ENCODE assay signal across 15 cellular contexts in genomic region chr3:20182206-20182605, GRCh38. TPM values are rescaled to one million over a fixed set of nuclear protein-coding genes. Genes with fewer than 3 reads are reported as not detected.
A peak's percentile ranks its signal among the peaks of the same experiment; 100 is the strongest.
DNase-seq lines count a peak whose midpoint lies in the region; ATAC-seq and TF ChIP-seq lines count a peak whose summit lies in the region.
"Had no signal": no experiment of that assay in that cellular context is flagged by ENCODE, and none has a peak within 500 bp of the region (broad histone marks: within the 10 kb centered on the region; RNA-seq: fewer than 3 reads in every experiment).

No MANE protein-coding gene starts in this region.

- H3K36me3 Mint-ChIP-seq in progenitor cell of endocrine pancreas (ENCODE audit: insufficient read depth), result peaks cover 6% of the 10 kb centered on the region

- H3K27me3 ChIP-seq in body of pancreas, result no peaks in the 10 kb centered on the region
- H3K27me3 ChIP-seq in mesendoderm (ENCODE audit: insufficient read depth, low read length, poor library complexity), result no peaks in the 10 kb centered on the region

- TF ChIP-seq POLR2A in body of pancreas (IDR thresholded peaks at IDR 0.05), result no peak

- no peak overlapping the region for H4K8ac ChIP-seq in mesendoderm (ENCODE audit: low read depth, low read length)

- no peak overlapping the region for H2BK15ac ChIP-seq in mesendoderm (replicated peaks; ENCODE audit: low read depth)

- peaks cover 3% of the 10 kb centered on the region for H3K79me1 ChIP-seq in mesendoderm (ENCODE audit: low read length)

- peak overlapping the region; percentile 31 for H3K27ac Mint-ChIP-seq in progenitor cell of endocrine pancreas
- H3K27ac Mint-ChIP-seq: B cell; CD4-positive, alpha-beta T cell; H9 had no signal

- H3K23ac ChIP-seq in mesendoderm (ENCODE audit: low read length), result no peak overlapping the region

- H2AK5ac ChIP-seq in mesendoderm (ENCODE audit: low read length), result no peak overlapping the region

- H3K4ac ChIP-seq in mesendoderm (ENCODE audit: low read depth, low read length), result no peak overlapping the region

- peak overlapping the region in 3 of 4 donors; percentile 39 to 69 (median 58) for H3K27ac ChIP-seq in body of pancreas
- H3K27ac ChIP-seq in mesendoderm (ENCODE audit: low read depth, low read length), result no peak overlapping the region

- H4K5ac ChIP-seq in mesendoderm (ENCODE audit: low read length), result no peak overlapping the region

- H3K18ac ChIP-seq in mesendoderm (ENCODE audit: low read length), result no peak overlapping the region

- no peak overlapping the region for H2BK5ac ChIP-seq in mesendoderm (ENCODE audit: low read length)

- WGBS in body of pancreas, 2 donors, result 41 to 53% methylated on average over 4 of the region's 4 CpGs
- no CpG with 5 or more reads among the region's 4 CpGs for WGBS in mesendoderm (ENCODE audit: extremely low coverage, insufficient coverage, low lambda C conversion rate)

- H3K4me3 ChIP-seq in body of pancreas (no peak overlapping the region), mesendoderm (ENCODE audit: low read length) (no peak overlapping the region)

- H3K4me1 ChIP-seq in body of pancreas, result peaks cover 19% of the 10 kb centered on the region
- H3K4me1 ChIP-seq in mesendoderm (ENCODE audit: control insufficient read depth, low read depth, low read length), result peaks cover 3% of the 10 kb centered on the region

- no peaks in the 10 kb centered on the region for H3K9me3 Mint-ChIP-seq in progenitor cell of endocrine pancreas (ENCODE audit: low read depth)
- H3K9me3 Mint-ChIP-seq: CD4-positive, alpha-beta T cell; H9 had no signal

- no peak overlapping the region for H3K9ac ChIP-seq in mesendoderm (ENCODE audit: low read length)

- H3K4me1 Mint-ChIP-seq in progenitor cell of endocrine pancreas (ENCODE audit: low read depth), result no peaks in the 10 kb centered on the region
- H3K4me1 Mint-ChIP-seq: H9 had no signal

- H3K36me3 ChIP-seq in body of pancreas (replicated peaks in 1 of 2; ENCODE audit: insufficient read depth in 1 of 2, low read depth in 2 of 2) (no peaks in the 10 kb centered on the region), mesendoderm (ENCODE audit: control insufficient read depth, insufficient read depth, low read length) (peaks cover 1% of the 10 kb centered on the region)

- peaks cover 9% of the 10 kb centered on the region for H3K79me2 ChIP-seq in mesendoderm (ENCODE audit: control insufficient read depth, insufficient read depth, low read length)

- no peak for TF ChIP-seq CTCF in body of pancreas (IDR thresholded peaks at IDR 0.05)
- no peak for TF ChIP-seq CTCF in progenitor cell of endocrine pancreas (IDR thresholded peaks at IDR 0.05; ENCODE audit: unreplicated experiment)

- H2BK120ac ChIP-seq in mesendoderm (ENCODE audit: low read depth, low read length), result no peak overlapping the region

- ATAC-seq in Right ventricle myocardium superior (ENCODE audit: poor library complexity), result peak; percentile 55
- no peak for ATAC-seq in left cardiac atrium
- ATAC-seq in body of pancreas, result peak; percentile 47

- H3K56ac ChIP-seq in mesendoderm (ENCODE audit: low read length), result no peak overlapping the region

- no peak for DNase-seq in Right ventricle myocardium superior
- DNase-seq in left cardiac atrium, result no peak
- peak; percentile 52 to 85 (median 78) for DNase-seq in body of pancreas
- DNase-seq in mesendoderm, result peak; percentile 11
- DNase-seq in progenitor cell of endocrine pancreas (ENCODE audit: low spot score, unreplicated experiment), result no peak
- no peak for DNase-seq in activated CD4-positive, CD25-positive, alpha-beta regulatory T cell (lab: John Stamatoyannopoulos, UW)
- no peak for DNase-seq in nucleus accumbens (lab: John Stamatoyannopoulos, UW)
- no peak for DNase-seq in dedifferentiated amniotic fluid mesenchymal stem cell (ENCODE audit: extremely low spot score)
- DNase-seq: C1 segment of cervical spinal cord; CD4-positive, alpha-beta T cell; DND-41; GDM1; GOT3; H9 had no signal

- no peaks in the 10 kb centered on the region for H3K27me3 Mint-ChIP-seq in progenitor cell of endocrine pancreas
- H3K27me3 Mint-ChIP-seq: B cell; CD4-positive, alpha-beta T cell had no signal

- no peak overlapping the region for H3K4me3 Mint-ChIP-seq in progenitor cell of endocrine pancreas (ENCODE audit: low read depth)
- H3K4me3 Mint-ChIP-seq: B cell; CD4-positive, alpha-beta T cell; H9 had no signal

- H3K4me2 ChIP-seq in mesendoderm (ENCODE audit: low read length), result no peak overlapping the region

- intact Hi-C loops in Right ventricle myocardium superior (cut with DNase I) (loop anchor here (10.0 kb wide), 1 partner anchor 137 kb away; the partner anchor contains the start of gene KAT2B), left cardiac atrium (cut with DNase I) (loop anchor here in 1 of 2 donors (10.0 kb wide), 1 partner anchor 237 kb away; the partner anchor contains the start of gene RAB5A), body of pancreas (cut with DNase I) (no loop called here)

- no peaks in the 10 kb centered on the region for H3K9me3 ChIP-seq in body of pancreas

RNA-seq across cellular contexts. Expression of gene SGO1, which starts 3.8 kb away (rescaled TPM):
- 0.59 TPM for total RNA-seq in Right ventricle myocardium superior
- under 1 TPM in 1 of 2 donors, not detected in 1; 0.80 TPM for total RNA-seq in left cardiac atrium
- total RNA-seq in body of pancreas, result 1 to 10 TPM in 1 of 2 donors, not detected in 1; 2.0 TPM
- polyA plus RNA-seq in mesendoderm (2013, experiment 1 of 2), result 32.5 TPM
- 33.5 TPM for polyA plus RNA-seq in mesendoderm (2013, experiment 2 of 2)
- 14.8 and 15.1 TPM in 2 replicates for total RNA-seq in progenitor cell of endocrine pancreas
- total RNA-seq: CD4-positive, alpha-beta T cell had no signal

Comparison
In these comparisons a context has a peak if more than half of its experiments do, and no peak if none do; other contexts are left out.
1. ATAC-seq: peak in Right ventricle myocardium superior (single experiment) and body of pancreas (single experiment); none in left cardiac atrium (0 of 2).
2. DNase-seq: peak in body of pancreas (4 of 4) and mesendoderm (single experiment); none in Right ventricle myocardium superior (single experiment), left cardiac atrium (single experiment), progenitor cell of endocrine pancreas (single experiment), activated CD4-positive, CD25-positive, alpha-beta regulatory T cell (0 of 4), nucleus accumbens (0 of 56) and dedifferentiated amniotic fluid mesenchymal stem cell (single experiment).